23 cellular contexts compared by ENCODE assay signal in genomic region chr2:32227492-32227891, GRCh38. TPM values are rescaled to one million over a fixed set of nuclear protein-coding genes. Genes with fewer than 3 reads are reported as not detected.
"Had no signal": no experiment of that assay in that cellular context is flagged by ENCODE, and none has a peak within 500 bp of the region (broad histone marks: within the 10 kb centered on the region; RNA-seq: fewer than 3 reads in every experiment).

No MANE protein-coding gene starts in this region.

- H3K4me3 ChIP-seq: Peyer's patch, SJCRH30 had no signal

- ATAC-seq: activated CD8-positive, alpha-beta T cell treated with anti-CD3 and anti-CD28 coated beads, Interleukin-2, amount 10 ng/mL, durations not matched to agents 7 days and 5 days had no signal

- H3K4me1 ChIP-seq: Peyer's patch, SJCRH30 had no signal

- H3K4me3 Mint-ChIP-seq: activated CD8-positive, alpha-beta T cell treated with anti-CD3 and anti-CD28 coated beads, Interleukin-2, amount 10 ng/mL, durations not matched to agents 7 days and 5 days; T-helper 1 cell treated with Interleukin-12 subunit alpha and Interleukin-12 subunit beta and Interleukin-4 antibody, amounts not matched to agents 30 μg/mL and 1 μg/mL, for 36 hours had no signal

- H3K9me3 Mint-ChIP-seq: T-helper 1 cell treated with Interleukin-12 subunit alpha and Interleukin-12 subunit beta and Interleukin-4 antibody, amounts not matched to agents 30 μg/mL and 1 μg/mL, for 36 hours had no signal

- H3K27me3 ChIP-seq: Peyer's patch, SJCRH30 had no signal

- DNase-seq: activated CD4-positive, alpha-beta T cell treated with anti-CD3 and anti-CD28 coated beads for 48 hours; activated CD4-positive, alpha-beta T cell treated with anti-CD3 and anti-CD28 coated beads, Interleukin-2, amount 50 U/mL, for 4 hours; activated CD4-positive, CD25-positive, alpha-beta regulatory T cell treated with anti-CD3 and anti-CD28 coated beads, Interleukin-2, amount 50 U/mL, for 72 hours; activated CD8-positive, alpha-beta memory T cell treated with anti-CD3 and anti-CD28 coated beads, Interleukin-2, amount 50 U/mL, for 48 hours; activated CD8-positive, alpha-beta T cell treated with anti-CD3 and anti-CD28 coated beads, Interleukin-2, amount 10 ng/mL, durations not matched to agents 7 days and 5 days; activated naive CD4-positive, alpha-beta T cell treated with anti-CD3 and anti-CD28 coated beads, Interleukin-2, amount 50 U/mL, for 16 hours; activated T-cell treated with anti-CD3 and anti-CD28 coated beads, Interleukin-2, amount 50 U/mL, for 1 hour; amniotic stem cell; caudate nucleus; NCI-H1092; NCI-H1436; NCI-H1694 treated with DMSO at 0.1 percent for 48 hours; NCI-H2029 treated with DMSO at 0.1 percent for 48 hours; NCI-H345; NCI-H510A; NCI-H69; NK-92 treated with Interleukin-12 subunit alpha and Interleukin-12 subunit beta, amount 100 ng/mL, for 24 hours; Peyer's patch; Right ventricle myocardium superior; SJCRH30 had no signal

- H3K9me3 ChIP-seq: Peyer's patch, SJCRH30 had no signal

- H3K27ac Mint-ChIP-seq: activated CD8-positive, alpha-beta T cell treated with anti-CD3 and anti-CD28 coated beads, Interleukin-2, amount 10 ng/mL, durations not matched to agents 7 days and 5 days; T-helper 1 cell treated with Interleukin-12 subunit alpha and Interleukin-12 subunit beta and Interleukin-4 antibody, amounts not matched to agents 30 μg/mL and 1 μg/mL, for 36 hours had no signal

- H3K27ac ChIP-seq: KMS-11, Peyer's patch, RWPE1, SJCRH30 had no signal

RNA-seq across cellular contexts. Expression of gene NLRC4, which starts 37.2 kb away (rescaled TPM):
- total RNA-seq: activated CD8-positive, alpha-beta T cell treated with anti-CD3 and anti-CD28 coated beads, Interleukin-2, amount 10 ng/mL, durations not matched to agents 7 days and 5 days; SJCRH30 had no signal
